ENCODE assay signal across 8 cellular contexts in genomic region chr3:47887991-47888390, GRCh38.
DNase-seq lines count a peak whose midpoint lies in the region; TF ChIP-seq lines count a peak whose summit lies in the region.
"Not testable (repeated sequence)": the region's sequence is repeated elsewhere in the genome, so short reads cannot be mapped to it uniquely, and the experiment has no call there.

No MANE protein-coding gene starts in this region.

- H3F3A ChIP-seq in neural progenitor cell (ENCODE audit: low read depth): peaks cover 51% of the 10 kb centered on the region

- H3K79me2 ChIP-seq in H9 (ENCODE audit: insufficient read depth, low read length): not testable (repeated sequence)
- peaks cover 35% of the 10 kb centered on the region for H3K79me2 ChIP-seq in neural progenitor cell (ENCODE audit: low read depth)

- H3K27ac Mint-ChIP-seq in H9 (peak overlapping the region; percentile 2 to 66 (median 48); a peak in 5 of 7 replicates), brain (peak overlapping the region in 4 of 5 experiments; percentile 95 to 100 (median 98)), glutamatergic neuron (ENCODE audit: unreplicated experiment) (peak overlapping the region; percentile 59), nephron (peak overlapping the region; percentile 28 to 97 (median 94)), neural progenitor cell (peak overlapping the region; percentile 84)
- peak overlapping the region; percentile 27 for H3K27ac Mint-ChIP-seq in activated CD4-positive, alpha-beta T cell treated with anti-CD3 and anti-CD28 coated beads, Interleukin-2, amount 10 ng/mL, durations not matched to agents 7 days and 5 days
- H3K27ac Mint-ChIP-seq in activated T-cell treated with anti-CD3 and anti-CD28 coated beads, Interleukin-2, amount 50 U/mL, for 24 hours: peak overlapping the region; percentile 7

- CTCF ChIA-PET in activated CD4-positive, alpha-beta T cell treated with anti-CD3 and anti-CD28 coated beads, Interleukin-2, amount 10 ng/mL, durations not matched to agents 7 days and 5 days (lab: Charles Lee): interaction anchor here (0.6 kb wide), 1 partner anchor 124 kb away, joined by 3 read pairs; no protein-coding TSS in a partner anchor

- not testable (repeated sequence) for H2BK5ac ChIP-seq in H9 (ENCODE audit: insufficient read length, low read length)

- not testable (repeated sequence) for H3K4me3 ChIP-seq in neural progenitor cell, testis

- H3K36me3 ChIP-seq in neural progenitor cell; testis (ENCODE audit: low read depth, missing control alignments): not testable (repeated sequence)

- H3T11ph ChIP-seq in H9 (ENCODE audit: low read length): not testable (repeated sequence)

- H4K20me1 ChIP-seq in H9 (ENCODE audit: control insufficient read depth, insufficient read depth, insufficient read length); neural progenitor cell (ENCODE audit: low read depth): not testable (repeated sequence)

- H2BK12ac ChIP-seq in H9 (ENCODE audit: insufficient read length, low read depth, low read length): not testable (repeated sequence)

- not testable (repeated sequence) for TF ChIP-seq POLR2A in testis (IDR thresholded peaks at IDR 0.05)

- H3K9me3 ChIP-seq in H9 (ENCODE audit: control insufficient read depth, low read depth, low read length); neural progenitor cell (ENCODE audit: low read depth); testis: not testable (repeated sequence)

- not testable (repeated sequence) for H3K27me3 Mint-ChIP-seq in H9 (ENCODE audit: low read depth); activated CD4-positive, alpha-beta T cell treated with anti-CD3 and anti-CD28 coated beads, Interleukin-2, amount 10 ng/mL, durations not matched to agents 7 days and 5 days; activated T-cell treated with anti-CD3 and anti-CD28 coated beads, Interleukin-2, amount 50 U/mL, for 24 hours; brain; nephron (ENCODE audit: low read depth); neural progenitor cell (ENCODE audit: insufficient read depth, low read depth)
- peaks cover 13% of the 10 kb centered on the region for H3K27me3 Mint-ChIP-seq in glutamatergic neuron (ENCODE audit: unreplicated experiment)

- not testable (repeated sequence) for H4K5ac ChIP-seq in H9 (ENCODE audit: insufficient read length, low read depth, low read length)

- TF ChIP-seq CTCF in H9 (conservative IDR thresholded peaks at IDR 0.05); brain (conservative IDR thresholded peaks at IDR 0.05); glutamatergic neuron (IDR thresholded peaks at IDR 0.05; ENCODE audit: partially characterized antibody, unreplicated experiment); nephron (IDR thresholded peaks at IDR 0.05; ENCODE audit: unreplicated experiment in 3 of 3); neural progenitor cell (IDR thresholded peaks at IDR 0.05); testis (IDR thresholded peaks at IDR 0.05): not testable (repeated sequence)

- not testable (repeated sequence) for H3K27me3 ChIP-seq in H9 (ENCODE audit: insufficient read depth, low read length); neural progenitor cell; testis

- H3K14ac ChIP-seq in H9 (ENCODE audit: insufficient read depth, low read length): not testable (repeated sequence)

- POLR2A ChIA-PET in activated CD4-positive, alpha-beta T cell treated with anti-CD3 and anti-CD28 coated beads, Interleukin-2, amount 10 ng/mL, durations not matched to agents 7 days and 5 days (lab: Charles Lee): interaction anchor here (0.6 kb wide), 1 partner anchor 45 kb away, joined by 3 read pairs; no protein-coding TSS in a partner anchor

- H3K4me1 ChIP-seq in H9 (ENCODE audit: insufficient read depth, low read length): not testable (repeated sequence)
- H3K4me1 ChIP-seq in neural progenitor cell: peaks cover 44% of the 10 kb centered on the region
- peaks cover 16% of the 10 kb centered on the region for H3K4me1 ChIP-seq in testis

- not testable (repeated sequence) for H3K27ac ChIP-seq in H9 (ENCODE audit: insufficient read length, low read depth, low read length); neural progenitor cell
- peak overlapping the region in 1 of 2 donors; percentile 61 for H3K27ac ChIP-seq in testis

- not testable (repeated sequence) for H2BK15ac ChIP-seq in H9 (ENCODE audit: low read depth, low read length)

- H3K4me2 ChIP-seq in H9 (ENCODE audit: insufficient read depth, insufficient read length, low read length); neural progenitor cell: not testable (repeated sequence)

- DNase-seq in H9; activated CD4-positive, alpha-beta T cell treated with anti-CD3 and anti-CD28 coated beads, Interleukin-2, amount 10 ng/mL, durations not matched to agents 7 days and 5 days; activated T-cell treated with anti-CD3 and anti-CD28 coated beads, Interleukin-2, amount 50 U/mL, for 24 hours; glutamatergic neuron; neural progenitor cell (ENCODE audit: low spot score): not testable (repeated sequence)
- DNase-seq in testis: peak; percentile 52

- not testable (repeated sequence) for H3K23me2 ChIP-seq in H9 (ENCODE audit: insufficient read length, low read depth, low read length, poor library complexity, severe bottlenecking)

- H3K18ac ChIP-seq in H9 (ENCODE audit: insufficient read length, low read depth, low read length): not testable (repeated sequence)

- H2AK5ac ChIP-seq in H9 (ENCODE audit: insufficient read length, low read length): not testable (repeated sequence)

- WGBS in H9 (ENCODE audit: extremely low coverage, insufficient read length, low lambda C conversion rate): no CpG with 5 or more reads among the region's 9 CpGs
- 55 to 81% methylated on average over 7 to 9 of the region's 9 CpGs for WGBS in testis, 2 donors

- H3K36me3 Mint-ChIP-seq in H9 (ENCODE audit: insufficient read depth in 1 of 3, low read depth in 3 of 3) (peaks cover 18 to 43% (median 30%) of the 10 kb centered on the region in 3 experiments; a peak in 6 of 7 replicates), brain (peaks cover 62% of the 10 kb centered on the region), nephron (ENCODE audit: low read depth) (peaks cover 65% of the 10 kb centered on the region), neural progenitor cell (peaks cover 37% of the 10 kb centered on the region)
- peaks cover 38% of the 10 kb centered on the region for H3K36me3 Mint-ChIP-seq in activated CD4-positive, alpha-beta T cell treated with anti-CD3 and anti-CD28 coated beads, Interleukin-2, amount 10 ng/mL, durations not matched to agents 7 days and 5 days (ENCODE audit: low read depth)
- peaks cover 73% of the 10 kb centered on the region for H3K36me3 Mint-ChIP-seq in activated T-cell treated with anti-CD3 and anti-CD28 coated beads, Interleukin-2, amount 50 U/mL, for 24 hours (ENCODE audit: low read depth)
- H3K36me3 Mint-ChIP-seq in glutamatergic neuron (ENCODE audit: unreplicated experiment): not testable (repeated sequence)

- intact Hi-C loops in testis (cut with DNase I; ENCODE audit: low total_unique reads): not testable (repeated sequence)

- H3K4me3 Mint-ChIP-seq in H9; activated CD4-positive, alpha-beta T cell treated with anti-CD3 and anti-CD28 coated beads, Interleukin-2, amount 10 ng/mL, durations not matched to agents 7 days and 5 days; activated T-cell treated with anti-CD3 and anti-CD28 coated beads, Interleukin-2, amount 50 U/mL, for 24 hours; nephron; neural progenitor cell: not testable (repeated sequence)
- H3K4me3 Mint-ChIP-seq in brain (peak overlapping the region; percentile 59 to 95 (median 89)), glutamatergic neuron (ENCODE audit: unreplicated experiment) (peak overlapping the region; percentile 52)

- not testable (repeated sequence) for H2BK120ac ChIP-seq in H9 (ENCODE audit: low read depth, low read length, poor library complexity, severe bottlenecking)

- not testable (repeated sequence) for H3K4ac ChIP-seq in H9 (ENCODE audit: low read depth, low read length)

- not testable (repeated sequence) for H3K79me1 ChIP-seq in H9 (ENCODE audit: insufficient read depth, low read depth, low read length, poor library complexity, severe bottlenecking)

- not testable (repeated sequence) for H2BK20ac ChIP-seq in H9 (ENCODE audit: low read depth, low read length, poor library complexity, severe bottlenecking)

- H3K56ac ChIP-seq in H9 (ENCODE audit: insufficient read length, low read depth, low read length): not testable (repeated sequence)

- not testable (repeated sequence) for H3K9ac ChIP-seq in H9 (ENCODE audit: extremely low read depth, insufficient read length, low read length); neural progenitor cell

- H3K9me3 Mint-ChIP-seq in H9; activated CD4-positive, alpha-beta T cell treated with anti-CD3 and anti-CD28 coated beads, Interleukin-2, amount 10 ng/mL, durations not matched to agents 7 days and 5 days; activated T-cell treated with anti-CD3 and anti-CD28 coated beads, Interleukin-2, amount 50 U/mL, for 24 hours; nephron; neural progenitor cell: not testable (repeated sequence)
- H3K9me3 Mint-ChIP-seq in brain: peaks cover 0 to 21% (median 13%) of the 10 kb centered on the region in 5 experiments
- H3K9me3 Mint-ChIP-seq in glutamatergic neuron (ENCODE audit: unreplicated experiment): peaks cover 23% of the 10 kb centered on the region

- not testable (repeated sequence) for H4K8ac ChIP-seq in H9 (replicated peaks; ENCODE audit: insufficient read length, low read depth, low read length)

- H2AFZ ChIP-seq in H9 (ENCODE audit: low read length); neural progenitor cell (replicated peaks): not testable (repeated sequence)

- H3K4me1 Mint-ChIP-seq in H9 (peaks cover 33 to 44% of the 10 kb centered on the region in 2 experiments), brain (peaks cover 79% of the 10 kb centered on the region), glutamatergic neuron (ENCODE audit: low read depth, unreplicated experiment) (peaks cover 50% of the 10 kb centered on the region), nephron (peaks cover 46% of the 10 kb centered on the region), neural progenitor cell (peaks cover 56% of the 10 kb centered on the region)
- peaks cover 19% of the 10 kb centered on the region for H3K4me1 Mint-ChIP-seq in activated CD4-positive, alpha-beta T cell treated with anti-CD3 and anti-CD28 coated beads, Interleukin-2, amount 10 ng/mL, durations not matched to agents 7 days and 5 days
- H3K4me1 Mint-ChIP-seq in activated T-cell treated with anti-CD3 and anti-CD28 coated beads, Interleukin-2, amount 50 U/mL, for 24 hours (ENCODE audit: low read depth): not testable (repeated sequence)

- H3K23ac ChIP-seq in H9 (ENCODE audit: insufficient read length, low read depth, low read length): not testable (repeated sequence)

- H4K91ac ChIP-seq in H9 (ENCODE audit: insufficient read length, low read depth, low read length): not testable (repeated sequence)

Comparison
In these comparisons a context has a peak if more than half of its experiments do, and no peak if none do; other contexts are left out.
1. H3K27ac Mint-ChIP-seq: peak in every context shown above with its lines; median percentile 98 in brain; 94 in nephron; 84 in neural progenitor cell; 59 in glutamatergic neuron; 48 in H9; 27 in activated CD4-positive, alpha-beta T cell treated with anti-CD3 and anti-CD28 coated beads, Interleukin-2, amount 10 ng/mL, durations not matched to agents 7 days and 5 days; 7 in activated T-cell treated with anti-CD3 and anti-CD28 coated beads, Interleukin-2, amount 50 U/mL, for 24 hours.